Comparison of ENCODE assay signal across 27 cellular contexts in the genomic region with DNA sequence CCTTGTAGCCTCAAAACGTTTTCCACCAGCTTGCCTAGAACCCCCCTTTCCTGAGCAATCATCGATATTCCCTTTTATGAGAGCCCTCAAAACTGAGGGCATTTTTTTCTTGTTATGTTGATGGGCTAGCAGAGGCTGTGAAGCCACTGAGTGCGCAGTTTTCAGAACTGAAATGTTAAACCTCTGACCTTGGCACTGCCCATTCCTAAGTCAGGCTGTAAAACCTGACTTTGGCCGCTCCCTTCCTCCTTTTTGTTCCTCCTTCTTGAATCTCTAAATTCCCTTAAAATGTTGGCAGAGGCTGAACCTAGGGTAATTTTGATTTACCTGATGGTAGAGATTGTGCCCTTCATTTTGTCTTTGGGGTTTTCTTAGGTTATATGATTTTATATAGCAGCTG.
"Had no signal": no experiment of that assay in that cellular context is flagged by ENCODE, and none has a peak within 500 bp of the region (broad histone marks: within the 10 kb centered on the region; RNA-seq: fewer than 3 reads in every experiment).

No MANE protein-coding gene starts in this region.

- H3K4me1 ChIP-seq: colonic mucosa, esophagus squamous epithelium, heart right ventricle, left lung, lower lobe of right lung had no signal

- FAIRE-seq: endometrium, islet of Langerhans, keratinocyte had no signal

- H3K4me1 Mint-ChIP-seq: mesothelial cell of epicardium; naive thymus-derived CD4-positive, alpha-beta T cell had no signal

- DNase-seq: colonic mucosa; cortex of kidney; effector CD8-positive, alpha-beta T cell; effector memory CD8-positive, alpha-beta T cell; endodermal cell; erythroblast; esophagus squamous epithelium; foreskin fibroblast; foreskin melanocyte; gastrocnemius medialis; glutamatergic neuron; head of caudate nucleus; heart right ventricle; hippocampal formation; left cardiac atrium; left lung; left ventricle myocardium superior; lower lobe of right lung; mesenchymal stem cell; naive thymus-derived CD4-positive, alpha-beta T cell had no signal

- H3K27me3 Mint-ChIP-seq: dendritic cell treated with granulocyte-macrophage colony-stimulating factor and Interleukin-4, amounts not matched to agents 40 ng/mL and 50 ng/mL, for 4 days; effector memory CD8-positive, alpha-beta T cell; naive thymus-derived CD4-positive, alpha-beta T cell had no signal

- H3K4me3 Mint-ChIP-seq: dendritic cell treated with granulocyte-macrophage colony-stimulating factor and Interleukin-4, amounts not matched to agents 40 ng/mL and 50 ng/mL, for 4 days; effector memory CD8-positive, alpha-beta T cell; endodermal cell; mesothelial cell of epicardium; naive thymus-derived CD4-positive, alpha-beta T cell had no signal

- H3K9me3 ChIP-seq: colonic mucosa, esophagus squamous epithelium, gastrocnemius medialis, heart right ventricle, left lung, lower lobe of right lung had no signal

- H3K9me3 Mint-ChIP-seq: dendritic cell treated with granulocyte-macrophage colony-stimulating factor and Interleukin-4, amounts not matched to agents 40 ng/mL and 50 ng/mL, for 4 days; effector memory CD8-positive, alpha-beta T cell; endodermal cell; mesothelial cell of epicardium; naive thymus-derived CD4-positive, alpha-beta T cell had no signal

- H3K4me3 ChIP-seq: colonic mucosa, esophagus squamous epithelium, gastrocnemius medialis, heart right ventricle, left lung, lower lobe of right lung had no signal

- ATAC-seq: effector memory CD8-positive, alpha-beta T cell; esophagus mucosa; gastrocnemius medialis; heart right ventricle; left cardiac atrium; left lung; left ventricle myocardium superior; lower lobe of right lung; naive thymus-derived CD4-positive, alpha-beta T cell had no signal

- H3K27ac ChIP-seq: colonic mucosa, epithelial cell of prostate, esophagus squamous epithelium, gastrocnemius medialis, heart right ventricle, left lung, lower lobe of right lung had no signal

- H3K36me3 ChIP-seq: colonic mucosa, esophagus squamous epithelium, gastrocnemius medialis, left lung, lower lobe of right lung had no signal

- H3K27ac Mint-ChIP-seq: dendritic cell treated with granulocyte-macrophage colony-stimulating factor and Interleukin-4, amounts not matched to agents 40 ng/mL and 50 ng/mL, for 4 days; effector memory CD8-positive, alpha-beta T cell; endodermal cell; mesothelial cell of epicardium; naive thymus-derived CD4-positive, alpha-beta T cell had no signal

- H3K27me3 ChIP-seq: colonic mucosa, esophagus squamous epithelium, gastrocnemius medialis, heart right ventricle, left lung had no signal
